ENCODE assay signal across 20 cellular contexts in genomic region chr1:188129856-188130838, GRCh38.
"Had no signal": no experiment of that assay in that cellular context is flagged by ENCODE, and none has a peak within 500 bp of the region (broad histone marks: within the 10 kb centered on the region; RNA-seq: fewer than 3 reads in every experiment).

No MANE protein-coding gene starts in this region.

- H3K4me1 ChIP-seq: gastrocnemius medialis, heart right ventricle, parathyroid adenoma, prostate gland, right lobe of liver, spleen, transverse colon had no signal

- ATAC-seq: gastrocnemius medialis; heart right ventricle; naive thymus-derived CD4-positive, alpha-beta T cell; right lobe of liver; stimulated activated naive B cell treated with anti-CD40 and anti-IgM and Interleukin-4, amounts not matched to agents 10 μg/mL and 1 μg/mL and 100 μg/mL, for 72 hours; stimulated activated naive CD8-positive, alpha-beta T cell treated with anti-CD3 and anti-CD28 coated beads, Interleukin-15, amount 100 ng/mL, for 72 hours had no signal

- H3K4me3 Mint-ChIP-seq: naive thymus-derived CD4-positive, alpha-beta T cell; nephron progenitor cell; stimulated activated naive B cell treated with anti-CD40 and anti-IgM and Interleukin-4, amounts not matched to agents 10 μg/mL and 1 μg/mL and 100 μg/mL, for 72 hours; stimulated activated naive CD8-positive, alpha-beta T cell treated with anti-CD3 and anti-CD28 coated beads, Interleukin-15, amount 100 ng/mL, for 72 hours had no signal

- H3K27ac ChIP-seq: coronary artery, gastrocnemius medialis, heart right ventricle, parathyroid adenoma, prostate gland, right lobe of liver, spleen, thoracic aorta, transverse colon had no signal

- H3K36me3 ChIP-seq: gastrocnemius medialis, heart right ventricle, prostate gland, right lobe of liver, spleen, thoracic aorta, transverse colon had no signal

- H3K4me3 ChIP-seq: coronary artery, gastrocnemius medialis, heart right ventricle, prostate gland, right lobe of liver, spleen, thoracic aorta, transverse colon had no signal

- H3K4me1 Mint-ChIP-seq: naive thymus-derived CD4-positive, alpha-beta T cell; nephron progenitor cell; stimulated activated naive B cell treated with anti-CD40 and anti-IgM and Interleukin-4, amounts not matched to agents 10 μg/mL and 1 μg/mL and 100 μg/mL, for 72 hours; stimulated activated naive CD8-positive, alpha-beta T cell treated with anti-CD3 and anti-CD28 coated beads, Interleukin-15, amount 100 ng/mL, for 72 hours had no signal

- H3K27me3 ChIP-seq: gastrocnemius medialis, heart right ventricle, right lobe of liver, spleen, transverse colon had no signal

- H3K27me3 Mint-ChIP-seq: naive thymus-derived CD4-positive, alpha-beta T cell; stimulated activated naive B cell treated with anti-CD40 and anti-IgM and Interleukin-4, amounts not matched to agents 10 μg/mL and 1 μg/mL and 100 μg/mL, for 72 hours; stimulated activated naive CD8-positive, alpha-beta T cell treated with anti-CD3 and anti-CD28 coated beads, Interleukin-15, amount 100 ng/mL, for 72 hours had no signal

- H3K79me2 ChIP-seq: parathyroid adenoma had no signal

- H3K9me3 ChIP-seq: gastrocnemius medialis, prostate gland, right lobe of liver, thoracic aorta, transverse colon had no signal

- H3K9me3 Mint-ChIP-seq: nephron progenitor cell had no signal

- H3K27ac Mint-ChIP-seq: naive thymus-derived CD4-positive, alpha-beta T cell; nephron progenitor cell; stimulated activated naive B cell treated with anti-CD40 and anti-IgM and Interleukin-4, amounts not matched to agents 10 μg/mL and 1 μg/mL and 100 μg/mL, for 72 hours; stimulated activated naive CD8-positive, alpha-beta T cell treated with anti-CD3 and anti-CD28 coated beads, Interleukin-15, amount 100 ng/mL, for 72 hours had no signal

- H3K36me3 Mint-ChIP-seq: naive thymus-derived CD4-positive, alpha-beta T cell; stimulated activated naive B cell treated with anti-CD40 and anti-IgM and Interleukin-4, amounts not matched to agents 10 μg/mL and 1 μg/mL and 100 μg/mL, for 72 hours had no signal

- DNase-seq: effector CD4-positive, alpha-beta T cell; gastrocnemius medialis; heart right ventricle; hypothalamus; kidney glomerular epithelial cell; mesendoderm; naive thymus-derived CD4-positive, alpha-beta T cell; nephron progenitor cell; right lobe of liver; spleen; stimulated activated CD4-positive, alpha-beta T cell treated with anti-CD3 and anti-CD28 coated beads, Interleukin-15, amount 100 ng/mL, for 24 hours; stimulated activated CD4-positive, alpha-beta T cell treated with anti-CD3 and anti-CD28 coated beads, Interleukin-1b, Interleukin-23, amount 100 ng/mL, for 48 hours; stimulated activated CD4-positive, alpha-beta T cell treated with anti-CD3 and anti-CD28 coated beads, Interleukin-4, amount 100 ng/mL, for 24 hours; stimulated activated naive B cell treated with anti-CD40 and anti-IgM and Interleukin-4, amounts not matched to agents 10 μg/mL and 1 μg/mL and 100 μg/mL, for 72 hours; stimulated activated naive CD8-positive, alpha-beta T cell treated with anti-CD3 and anti-CD28 coated beads, Interleukin-15, amount 100 ng/mL, for 72 hours; transverse colon had no signal

- H3K9ac ChIP-seq: parathyroid adenoma had no signal

- H2AFZ ChIP-seq: parathyroid adenoma had no signal
